In genomic region chr5:149358818-149359217, GRCh38 we compare ENCODE assay signal across 10 cellular contexts. TPM values are rescaled to one million over a fixed set of nuclear protein-coding genes. Genes with fewer than 3 reads are reported as not detected.
DNase-seq lines count a peak whose midpoint lies in the region; ATAC-seq and TF ChIP-seq lines count a peak whose summit lies in the region.
"Had no signal": no experiment of that assay in that cellular context is flagged by ENCODE, and none has a peak within 500 bp of the region (broad histone marks: within the 10 kb centered on the region; RNA-seq: fewer than 3 reads in every experiment).

No MANE protein-coding gene starts in this region.

- no peak for TF ChIP-seq CTCF in esophagus squamous epithelium (IDR thresholded peaks at IDR 0.05)

- H3K4me1 Mint-ChIP-seq in T-helper 2 cell treated with Interferon-gamma antibody and Interleukin-4, amounts not matched to agents 5 μg/mL and 100 μg/mL, for 36 hours (ENCODE audit: low read depth), result peaks cover 50% of the 10 kb centered on the region

- H3K4me3 ChIP-seq in SK-N-MC (peak overlapping the region; percentile 86), esophagus squamous epithelium (peak overlapping the region in 3 of 4 donors; percentile 69 to 83 (median 77)), skeletal muscle satellite cell (ENCODE audit: low read length) (peak overlapping the region; percentile 87)

- H3K36me3 ChIP-seq in SK-N-MC (ENCODE audit: insufficient read depth, low read length) (peaks cover 8% of the 10 kb centered on the region), esophagus squamous epithelium (peaks cover 0 to 18% (median 0%) of the 10 kb centered on the region in 3 donors), skeletal muscle satellite cell (ENCODE audit: insufficient read depth, low read length) (peaks cover 12% of the 10 kb centered on the region)

- no peaks in the 10 kb centered on the region for H3K27me3 Mint-ChIP-seq in T-helper 2 cell treated with Interferon-gamma antibody and Interleukin-4, amounts not matched to agents 5 μg/mL and 100 μg/mL, for 36 hours (ENCODE audit: low read depth)

- POLR2A ChIA-PET in HEK293T (lab: Yijun Ruan, JAX), result interaction anchor here (0.6 to 9.3 kb wide), 8 partner anchors 9 to 80 kb away, joined by 3 to 160 read pairs (median 6); partner anchors contain the start of gene GRPEL2

- ATAC-seq in GM21515 (IDR thresholded peaks at IDR 0.05; ENCODE audit: unreplicated experiment), result no peak

- TF ChIP-seq POLR2A in esophagus squamous epithelium (IDR thresholded peaks at IDR 0.05), result no peak

- peak overlapping the region; percentile 97 for H3K4me3 Mint-ChIP-seq in T-helper 2 cell treated with Interferon-gamma antibody and Interleukin-4, amounts not matched to agents 5 μg/mL and 100 μg/mL, for 36 hours

- H3K27me3 ChIP-seq in esophagus squamous epithelium (no peaks in the 10 kb centered on the region), skeletal muscle satellite cell (ENCODE audit: control insufficient read depth, insufficient read depth, low read length) (no peaks in the 10 kb centered on the region)

- CTCF ChIA-PET in HEK293T (lab: Yijun Ruan, JAX), result interaction anchor here (0.8 to 2.1 kb wide), 2 partner anchors 76 to 77 kb away, joined by 3 to 6 read pairs; no protein-coding TSS in a partner anchor

- H3K9ac ChIP-seq in SK-N-MC (ENCODE audit: insufficient read length) (no peak overlapping the region), skeletal muscle satellite cell (ENCODE audit: low read depth, low read length) (no peak overlapping the region)

- no peaks in the 10 kb centered on the region for H3K9me3 Mint-ChIP-seq in T-helper 2 cell treated with Interferon-gamma antibody and Interleukin-4, amounts not matched to agents 5 μg/mL and 100 μg/mL, for 36 hours

- peaks cover 37% of the 10 kb centered on the region for H3K36me3 Mint-ChIP-seq in T-helper 2 cell treated with Interferon-gamma antibody and Interleukin-4, amounts not matched to agents 5 μg/mL and 100 μg/mL, for 36 hours (ENCODE audit: low read depth)

- intact Hi-C loops in esophagus squamous epithelium (cut with DNase I), result no loop called here

- WGBS in esophagus squamous epithelium, 2 donors, result 66 to 70% methylated on average over 8 of the region's 8 CpGs

- peak overlapping the region; percentile 75 for H3K27ac Mint-ChIP-seq in T-helper 2 cell treated with Interferon-gamma antibody and Interleukin-4, amounts not matched to agents 5 μg/mL and 100 μg/mL, for 36 hours

- H3K9me3 ChIP-seq in SK-N-MC (ENCODE audit: low read depth, low read length) (no peaks in the 10 kb centered on the region), esophagus squamous epithelium (no peaks in the 10 kb centered on the region), skeletal muscle satellite cell (replicated peaks; ENCODE audit: low read length) (no peaks in the 10 kb centered on the region)

- no peak for DNase-seq in T-helper 2 cell treated with Interferon-gamma antibody and Interleukin-4, amounts not matched to agents 5 μg/mL and 100 μg/mL, for 36 hours (ENCODE audit: low spot score)
- DNase-seq in T-helper 2 cell (no peak), SK-N-MC (ENCODE audit: low read depth, low spot score) (no peak), esophagus squamous epithelium (lab: John Stamatoyannopoulos, UW) (no peak), HEK293T (ENCODE audit: extremely low spot score) (no peak), NCI-H226 (no peak)
- DNase-seq: ACHN, NCI-H446 treated with DMSO at 0.1 percent for 48 hours had no signal

- H3K4me1 ChIP-seq in esophagus squamous epithelium, result peaks cover 7 to 22% (median 8%) of the 10 kb centered on the region in 3 donors
- H3K4me1 ChIP-seq in skeletal muscle satellite cell (ENCODE audit: control insufficient read depth, insufficient read depth, low read length), result peaks cover 10% of the 10 kb centered on the region

- H3K27ac ChIP-seq in SK-N-MC (no peak overlapping the region), esophagus squamous epithelium (peak overlapping the region in 2 of 4 donors; percentile 76 to 84)

- H3K4me2 ChIP-seq in skeletal muscle satellite cell (ENCODE audit: low read length), result peak overlapping the region; percentile 95

TF ChIP-seq in HEK293T, 16 proteins besides CTCF, POLR2A, EP300 and RAD21:
- TF ChIP-seq PKNOX1 (IDR thresholded peaks at IDR 0.05) (no peak), SUZ12 (IDR thresholded peaks at IDR 0.05) (no peak), NFRKB (IDR thresholded peaks at IDR 0.05) (no peak), CTBP1 (IDR thresholded peaks at IDR 0.05; ENCODE audit: borderline replicate concordance) (no peak), L3MBTL2 (conservative IDR thresholded peaks at IDR 0.05) (no peak), ELF4 (IDR thresholded peaks at IDR 0.05) (no peak), HDGF (IDR thresholded peaks at IDR 0.05; ENCODE audit: borderline replicate concordance) (no peak), FOXK2 (IDR thresholded peaks at IDR 0.05) (no peak), SP1 (IDR thresholded peaks at IDR 0.05) (no peak), FOXM1 (IDR thresholded peaks at IDR 0.05; ENCODE audit: borderline replicate concordance) (no peak), ZNF384 (IDR thresholded peaks at IDR 0.05) (no peak), FOXA1 (IDR thresholded peaks at IDR 0.05) (no peak), BHLHE40 (IDR thresholded peaks at IDR 0.05; ENCODE audit: borderline replicate concordance) (no peak), ARNT (IDR thresholded peaks at IDR 0.05) (no peak), LEF1 (IDR thresholded peaks at IDR 0.05; ENCODE audit: borderline replicate concordance) (no peak), TARDBP (IDR thresholded peaks at IDR 0.05) (no peak)

RNA-seq across cellular contexts. Expression of gene PCYOX1L, which starts 1.0 kb away (rescaled TPM):
- total RNA-seq in esophagus squamous epithelium, result 1 to 10 TPM; 2.1 to 4.6 (median 3.1) TPM
- total RNA-seq in skeletal muscle satellite cell (2012; rRNA removed), result 9.0 and 10.6 TPM in 2 replicates

RNA-seq across cellular contexts. Expression of gene GRPEL2, which starts 13.5 kb away (rescaled TPM):
- 10 to 100 TPM; 23.1 to 43.3 (median 27.1) TPM for total RNA-seq in esophagus squamous epithelium
- total RNA-seq in skeletal muscle satellite cell (2012; rRNA removed), result 23.4 and 25.6 TPM in 2 replicates

RNA-seq across cellular contexts. Expression of gene IL17B, which starts 20.3 kb away (rescaled TPM):
- total RNA-seq in esophagus squamous epithelium, result 1 to 10 TPM in 3 of 4 donors, not detected in 1; 2.0 to 2.5 (median 2.1) TPM
- 0.44 TPM in 1 of 2 replicates, not detected in the other for total RNA-seq in skeletal muscle satellite cell (2012; rRNA removed)
